Comparison of ENCODE assay signal across 15 cellular contexts in the genomic region with DNA sequence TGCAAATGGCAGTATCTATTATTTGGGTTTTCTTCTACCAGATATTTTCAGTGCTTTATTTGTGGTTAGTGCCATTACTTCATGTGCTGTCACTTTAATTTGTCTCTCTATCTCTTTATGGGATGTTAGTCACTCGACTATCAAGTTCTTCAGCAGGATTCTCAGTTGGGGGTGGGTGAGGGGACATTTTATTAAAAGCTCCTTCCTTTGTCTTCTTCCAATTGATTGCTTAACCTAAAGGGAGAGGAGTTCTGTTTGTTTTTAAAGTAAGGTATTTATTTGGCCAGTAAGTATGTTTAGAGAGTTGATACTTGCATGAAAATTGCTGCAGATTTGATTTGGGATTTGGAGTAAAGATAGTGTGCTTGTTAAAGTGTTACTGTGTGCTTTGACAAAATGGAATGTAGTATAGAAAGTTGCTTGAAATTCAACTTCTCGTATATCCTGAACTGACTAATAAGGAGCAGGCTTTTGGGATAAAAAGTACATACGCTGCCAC. TPM values are rescaled to one million over a fixed set of nuclear protein-coding genes. Genes with fewer than 3 reads are reported as not detected.
DNase-seq lines count a peak whose midpoint lies in the region; ATAC-seq and TF ChIP-seq lines count a peak whose summit lies in the region.
"Had no signal": no experiment of that assay in that cellular context is flagged by ENCODE, and none has a peak within 500 bp of the region (broad histone marks: within the 10 kb centered on the region; RNA-seq: fewer than 3 reads in every experiment).

No MANE protein-coding gene starts in this region.

- TF ChIP-seq RAD21 in SK-N-SH (IDR thresholded peaks at IDR 0.05; ENCODE audit: low read length) = no peak

- no peaks in the 10 kb centered on the region for H4K20me1 ChIP-seq in GM23338 (replicated peaks; ENCODE audit: insufficient read depth)
- H4K20me1 ChIP-seq in SK-N-SH (ENCODE audit: insufficient read depth) = peaks cover 25% of the 10 kb centered on the region; the same call in 1 of the 2 replicates
- H4K20me1 ChIP-seq in fibroblast of lung (ENCODE audit: control insufficient read depth, extremely low read depth, insufficient read depth, low read length) = no peaks in the 10 kb centered on the region

- H3K4me1 ChIP-seq in GM23338 (ENCODE audit: insufficient read depth) (peaks cover 58% of the 10 kb centered on the region), SK-N-SH (ENCODE audit: control insufficient read depth in 1 of 2, insufficient read depth in 2 of 2, low read depth in 1 of 2, low read length in 1 of 2) (peaks cover 0 to 57% of the 10 kb centered on the region in 2 experiments; a peak in 3 of 4 replicates), fibroblast of lung (ENCODE audit: control insufficient read depth, extremely low read depth, insufficient read depth, low read length) (peaks cover 12% of the 10 kb centered on the region)
- H3K4me1 ChIP-seq in CD4-positive, alpha-beta memory T cell (ENCODE audit: insufficient read depth, low read length) = no peaks in the 10 kb centered on the region

- H3K9ac ChIP-seq in SK-N-SH (peak overlapping the region; percentile 22; the same call in 1 of the 2 replicates), fibroblast of lung (ENCODE audit: insufficient read depth, low read length) (no peak overlapping the region)
- H3K9ac ChIP-seq: BLaER1 treated with 17β-estradiol and CSF1 and Interleukin-3, amounts not matched to agents 10 nM and 100 nM had no signal

- intact Hi-C loops in activated CD4-positive, alpha-beta T cell treated with anti-CD3 and anti-CD28 coated beads, Interleukin-2, amount 10 ng/mL, durations not matched to agents 24 days and 14 days (cut with micrococcal nuclease) = no loop called here
- intact Hi-C loops in CD4-positive, alpha-beta memory T cell (cut with micrococcal nuclease) = no loop called here

- no peak for ATAC-seq in GM23338
- ATAC-seq: stimulated activated naive CD8-positive, alpha-beta T cell treated with anti-CD3 and anti-CD28 coated beads, Interleukin-15, Interleukin-2, amounts not matched to agents 100 U/mL and 50 U/mL, for 24 hours had no signal

- DNase-seq in GM23338 (ENCODE audit: low spot score) (peak; percentile 40), SK-N-SH (no peak), fibroblast of lung (ENCODE audit: low read depth in 2 of 2) (peak in 1 of 2 donors; percentile 32), progenitor cell of endocrine pancreas (ENCODE audit: low spot score, unreplicated experiment) (no peak)
- DNase-seq in activated CD4-positive, alpha-beta T cell treated with anti-CD3 and anti-CD28 coated beads, Interleukin-2, amount 10 ng/mL, durations not matched to agents 24 days and 14 days = no peak
- DNase-seq in CD4-positive, alpha-beta memory T cell = no peak
- DNase-seq in stimulated activated CD4-positive, alpha-beta T cell treated with anti-CD3 and anti-CD28 coated beads, Interleukin-1b, Interleukin-23, amount 100 ng/mL, for 48 hours = no peak
- DNase-seq in stimulated activated CD4-positive, alpha-beta T cell treated with anti-CD3 and anti-CD28 coated beads, Interleukin-2, amount 100 ng/mL, for 48 hours = no peak
- DNase-seq: cortex of kidney; SIG-M5; stimulated activated CD4-positive, alpha-beta T cell treated with anti-CD3 and anti-CD28 coated beads, Interleukin-4, amount 100 ng/mL, for 1 hour; stimulated activated naive CD8-positive, alpha-beta T cell treated with anti-CD3 and anti-CD28 coated beads, Interleukin-15, Interleukin-2, amounts not matched to agents 100 U/mL and 50 U/mL, for 24 hours had no signal

- peaks cover 53% of the 10 kb centered on the region for H3K4me1 Mint-ChIP-seq in GM23338
- peaks cover 55% of the 10 kb centered on the region for H3K4me1 Mint-ChIP-seq in progenitor cell of endocrine pancreas (ENCODE audit: low read depth)
- no peaks in the 10 kb centered on the region for H3K4me1 Mint-ChIP-seq in activated CD4-positive, alpha-beta T cell treated with anti-CD3 and anti-CD28 coated beads, Interleukin-2, amount 10 ng/mL, durations not matched to agents 24 days and 14 days
- peaks cover 0 to 5% (median under 1%) of the 10 kb centered on the region in 4 donors for H3K4me1 Mint-ChIP-seq in CD4-positive, alpha-beta memory T cell
- H3K4me1 Mint-ChIP-seq: memory B cell had no signal

- H3K9me3 ChIP-seq in SK-N-SH = no peaks in the 10 kb centered on the region; the same call in 1 of the 2 replicates
- H3K9me3 ChIP-seq in fibroblast of lung (ENCODE audit: control insufficient read depth, insufficient read depth, low read depth, low read length) = no peaks in the 10 kb centered on the region
- no peaks in the 10 kb centered on the region for H3K9me3 ChIP-seq in CD4-positive, alpha-beta memory T cell (ENCODE audit: control insufficient read depth in 1 of 2, low read length in 2 of 2)

- POLR2A ChIA-PET in SK-N-SH (lab: Yijun Ruan, JAX) = no interaction called here
- POLR2A ChIA-PET in CD4-positive, alpha-beta memory T cell (lab: Charles Lee; ENCODE audit: partially characterized antibody) = no interaction called here

- CTCF ChIA-PET in SK-N-SH (lab: Yijun Ruan, JAX) = no interaction called here
- CTCF ChIA-PET in CD4-positive, alpha-beta memory T cell (lab: Charles Lee; ENCODE audit: partially characterized antibody) = no interaction called here

- H3K4me3 ChIP-seq in GM23338 (no peak overlapping the region; the same call in 1 of the 2 replicates), SK-N-SH (ENCODE audit: low read depth in 2 of 2, low read length in 1 of 2) (peak overlapping the region in 1 of 2 experiments; percentile 2; a peak in 1 of 4 replicates), fibroblast of lung (replicated peaks in 1 of 4; ENCODE audit: control extremely low read depth in 1 of 4, insufficient read depth in 1 of 4, low read depth in 3 of 4, low read length in 4 of 4) (peak overlapping the region in 1 of 4 experiments; percentile 23)
- no peak overlapping the region for H3K4me3 ChIP-seq in CD4-positive, alpha-beta memory T cell (ENCODE audit: low read length in 2 of 2)
- H3K4me3 ChIP-seq: BLaER1 treated with 17β-estradiol and CSF1 and Interleukin-3, amounts not matched to agents 10 nM and 100 nM had no signal

- TF ChIP-seq EP300 in SK-N-SH (IDR thresholded peaks at IDR 0.05; ENCODE audit: borderline replicate concordance in 1 of 2, low read depth in 1 of 2, low read length in 1 of 2) = no peak

- H3F3A ChIP-seq in GM23338 (replicated peaks; ENCODE audit: low read depth) (no peaks in the 10 kb centered on the region), SK-N-SH (replicated peaks; ENCODE audit: insufficient read depth) (peaks cover 48% of the 10 kb centered on the region)

- peak overlapping the region; percentile 0; the same call in 1 of the 3 replicates for H3K4me3 Mint-ChIP-seq in GM23338
- peak overlapping the region; percentile 20 for H3K4me3 Mint-ChIP-seq in progenitor cell of endocrine pancreas (ENCODE audit: low read depth)
- H3K4me3 Mint-ChIP-seq in activated CD4-positive, alpha-beta T cell treated with anti-CD3 and anti-CD28 coated beads, Interleukin-2, amount 10 ng/mL, durations not matched to agents 24 days and 14 days = no peak overlapping the region
- no peak overlapping the region for H3K4me3 Mint-ChIP-seq in CD4-positive, alpha-beta memory T cell
- H3K4me3 Mint-ChIP-seq: activated naive CD8-positive, alpha-beta T cell; memory B cell had no signal

- H2AFZ ChIP-seq in GM23338 = no peak overlapping the region
- H2AFZ ChIP-seq in SK-N-SH (ENCODE audit: low read depth) = no peak overlapping the region
- no peak overlapping the region for H2AFZ ChIP-seq in fibroblast of lung (ENCODE audit: low read length)

- no peak for TF ChIP-seq CTCF in GM23338 (conservative IDR thresholded peaks at IDR 0.05; ENCODE audit: low read depth in 2 of 2)
- no peak for TF ChIP-seq CTCF in SK-N-SH (IDR thresholded peaks at IDR 0.05)
- no peak for TF ChIP-seq CTCF in fibroblast of lung (conservative IDR thresholded peaks at IDR 0.05 in 1 of 2, IDR thresholded peaks at IDR 0.05 in 1 of 2; ENCODE audit: low read depth in 1 of 2, low read length in 2 of 2)
- TF ChIP-seq CTCF in progenitor cell of endocrine pancreas (IDR thresholded peaks at IDR 0.05; ENCODE audit: unreplicated experiment) = no peak

- H3K27ac ChIP-seq in GM23338 (ENCODE audit: low read depth) = peak overlapping the region; percentile 9
- peak overlapping the region in 1 of 2 experiments; percentile 97; a peak in 3 of 4 replicates for H3K27ac ChIP-seq in SK-N-SH (ENCODE audit: low read depth in 2 of 2, low read length in 1 of 2)
- no peak overlapping the region for H3K27ac ChIP-seq in fibroblast of lung (ENCODE audit: insufficient read depth, low read length)
- H3K27ac ChIP-seq in CD4-positive, alpha-beta memory T cell (ENCODE audit: low read depth, low read length) = no peak overlapping the region
- H3K27ac ChIP-seq: BLaER1 treated with 17β-estradiol and CSF1 and Interleukin-3, amounts not matched to agents 10 nM and 100 nM had no signal

- H3K27ac Mint-ChIP-seq in GM23338 (peak overlapping the region; percentile 10), progenitor cell of endocrine pancreas (peak overlapping the region; percentile 88)
- no peak overlapping the region for H3K27ac Mint-ChIP-seq in activated CD4-positive, alpha-beta T cell treated with anti-CD3 and anti-CD28 coated beads, Interleukin-2, amount 10 ng/mL, durations not matched to agents 24 days and 14 days
- no peak overlapping the region for H3K27ac Mint-ChIP-seq in CD4-positive, alpha-beta memory T cell
- H3K27ac Mint-ChIP-seq: activated naive CD8-positive, alpha-beta T cell; memory B cell had no signal

- H3K36me3 Mint-ChIP-seq in GM23338 (ENCODE audit: low read depth) (peaks cover 42% of the 10 kb centered on the region), progenitor cell of endocrine pancreas (ENCODE audit: insufficient read depth) (peaks cover 28% of the 10 kb centered on the region)
- no peaks in the 10 kb centered on the region for H3K36me3 Mint-ChIP-seq in activated CD4-positive, alpha-beta T cell treated with anti-CD3 and anti-CD28 coated beads, Interleukin-2, amount 10 ng/mL, durations not matched to agents 24 days and 14 days (ENCODE audit: low read depth)
- H3K36me3 Mint-ChIP-seq in CD4-positive, alpha-beta memory T cell = no peaks in the 10 kb centered on the region
- H3K36me3 Mint-ChIP-seq: activated naive CD8-positive, alpha-beta T cell; memory B cell had no signal

- H3K27me3 ChIP-seq in GM23338 (ENCODE audit: insufficient read depth) (no peaks in the 10 kb centered on the region), SK-N-SH (ENCODE audit: insufficient read depth) (no peaks in the 10 kb centered on the region), fibroblast of lung (ENCODE audit: control insufficient read depth, insufficient read depth, low read length) (no peaks in the 10 kb centered on the region)
- H3K27me3 ChIP-seq in CD4-positive, alpha-beta memory T cell (ENCODE audit: insufficient read depth, low read length) = no peaks in the 10 kb centered on the region

- WGBS in SK-N-SH (ENCODE audit: low lambda C conversion rate) = 15% methylated on average over 3 of the region's 3 CpGs

- peaks cover 22% of the 10 kb centered on the region for H3K9me3 Mint-ChIP-seq in GM23338
- H3K9me3 Mint-ChIP-seq in progenitor cell of endocrine pancreas (ENCODE audit: low read depth) = peaks cover 11% of the 10 kb centered on the region
- no peaks in the 10 kb centered on the region for H3K9me3 Mint-ChIP-seq in activated CD4-positive, alpha-beta T cell treated with anti-CD3 and anti-CD28 coated beads, Interleukin-2, amount 10 ng/mL, durations not matched to agents 24 days and 14 days
- H3K9me3 Mint-ChIP-seq in CD4-positive, alpha-beta memory T cell = peaks cover 0 to 7% (median 2%) of the 10 kb centered on the region in 8 donors

- H3K27me3 Mint-ChIP-seq in GM23338 (ENCODE audit: insufficient read depth, low read depth, poor library complexity) (peaks cover 4% of the 10 kb centered on the region), progenitor cell of endocrine pancreas (no peaks in the 10 kb centered on the region)
- peaks cover 24% of the 10 kb centered on the region for H3K27me3 Mint-ChIP-seq in activated CD4-positive, alpha-beta T cell treated with anti-CD3 and anti-CD28 coated beads, Interleukin-2, amount 10 ng/mL, durations not matched to agents 24 days and 14 days
- peaks cover 18% of the 10 kb centered on the region in 2 donors for H3K27me3 Mint-ChIP-seq in CD4-positive, alpha-beta memory T cell

- H3K4me2 ChIP-seq in GM23338 (peak overlapping the region; percentile 73), SK-N-SH (peak overlapping the region; percentile 38), fibroblast of lung (ENCODE audit: extremely low read depth, insufficient read depth, low read length) (peak overlapping the region; percentile 61)
- H3K4me2 ChIP-seq: BLaER1 treated with 17β-estradiol and CSF1 and Interleukin-3, amounts not matched to agents 10 nM and 100 nM had no signal

- H3K9me2 ChIP-seq in GM23338 (ENCODE audit: insufficient read depth) (no peaks in the 10 kb centered on the region), SK-N-SH (no peaks in the 10 kb centered on the region)

- peaks cover 98% of the 10 kb centered on the region for H3K79me2 ChIP-seq in GM23338 (replicated peaks; ENCODE audit: insufficient read depth)
- H3K79me2 ChIP-seq in SK-N-SH (ENCODE audit: insufficient read depth) = peaks cover 100% of the 10 kb centered on the region
- H3K79me2 ChIP-seq in fibroblast of lung (ENCODE audit: control insufficient read depth, insufficient read depth, low read length) = peaks cover 99% of the 10 kb centered on the region

- H3K36me3 ChIP-seq in GM23338 (ENCODE audit: insufficient read depth) (no peaks in the 10 kb centered on the region), SK-N-SH (replicated peaks in 1 of 2; ENCODE audit: control insufficient read depth in 1 of 2, insufficient read depth in 2 of 2, low read length in 1 of 2) (peaks cover 3 to 57% of the 10 kb centered on the region in 2 experiments), fibroblast of lung (ENCODE audit: control insufficient read depth, insufficient read depth, low read length) (no peaks in the 10 kb centered on the region)
- H3K36me3 ChIP-seq in CD4-positive, alpha-beta memory T cell (ENCODE audit: insufficient read depth, low read length) = no peaks in the 10 kb centered on the region

RNA-seq across cellular contexts. Expression of a gene that starts 10.2 kb away (rescaled TPM):
- 132 and 155 TPM in 2 replicates for total RNA-seq in GM23338 (2014; rRNA removed; shearing (Covaris generic))
- polyA plus RNA-seq in GM23338 (2016; fragmentation: Nextera tagmentation; extraction: Ambion mirVana) (17.2 and 19.5 TPM in 2 replicates), SK-N-SH (2012; rRNA removed) (50.8 and 53.2 TPM in 2 replicates), fibroblast of lung (108 and 116 TPM in 2 replicates)
- polyA plus RNA-seq in SK-N-SH (2012; cell fraction: cytosol; rRNA removed) = 41.4 and 59.2 TPM in 2 replicates
- polyA plus RNA-seq in SK-N-SH (2012; cell fraction: nucleus; rRNA removed) = 43.5 and 59.3 TPM in 2 replicates
- total RNA-seq in fibroblast of lung (157 and 169 TPM in 2 replicates), progenitor cell of endocrine pancreas (199 and 204 TPM in 2 replicates)
- 95.3 and 109 TPM in 2 replicates for polyA plus RNA-seq in fibroblast of lung (2012)
- polyA minus RNA-seq in fibroblast of lung (ENCODE audit: low replicate concordance) = 285 and 311 TPM in 2 replicates
- not detected in 2 replicates for total RNA-seq in activated CD4-positive, alpha-beta T cell treated with anti-CD3 and anti-CD28 coated beads, Interleukin-2, amount 10 ng/mL, durations not matched to agents 24 days and 14 days
- under 1 TPM; 0.44 to 0.75 TPM for total RNA-seq in CD4-positive, alpha-beta memory T cell
- polyA plus RNA-seq in CD4-positive, alpha-beta memory T cell = not detected

Comparison
In these comparisons a context has a peak if more than half of its experiments do, and no peak if none do; other contexts are left out.
1. H3K27ac Mint-ChIP-seq: peak in GM23338 (single experiment) and progenitor cell of endocrine pancreas (single experiment); none in activated CD4-positive, alpha-beta T cell treated with anti-CD3 and anti-CD28 coated beads, Interleukin-2, amount 10 ng/mL, durations not matched to agents 24 days and 14 days (single experiment) and CD4-positive, alpha-beta memory T cell (0 of 7).
2. H3K4me3 Mint-ChIP-seq: peak in GM23338 (single experiment) and progenitor cell of endocrine pancreas (single experiment); none in activated CD4-positive, alpha-beta T cell treated with anti-CD3 and anti-CD28 coated beads, Interleukin-2, amount 10 ng/mL, durations not matched to agents 24 days and 14 days (single experiment) and CD4-positive, alpha-beta memory T cell (0 of 8).
3. RNA of a gene that starts 10.2 kb away (total RNA-seq): 199 to 204 TPM in progenitor cell of endocrine pancreas, 157 to 169 TPM in fibroblast of lung and 132 to 155 TPM in GM23338; 0.44 to 0.75 TPM in CD4-positive, alpha-beta memory T cell and not detected in activated CD4-positive, alpha-beta T cell treated with anti-CD3 and anti-CD28 coated beads, Interleukin-2, amount 10 ng/mL, durations not matched to agents 24 days and 14 days; every median in the first group is over 10 times any median in the second.
4. Peak in every context shown above with its lines, with median percentiles within 50 percentile points of each other: H3K4me2 ChIP-seq.